In the genomic region with DNA sequence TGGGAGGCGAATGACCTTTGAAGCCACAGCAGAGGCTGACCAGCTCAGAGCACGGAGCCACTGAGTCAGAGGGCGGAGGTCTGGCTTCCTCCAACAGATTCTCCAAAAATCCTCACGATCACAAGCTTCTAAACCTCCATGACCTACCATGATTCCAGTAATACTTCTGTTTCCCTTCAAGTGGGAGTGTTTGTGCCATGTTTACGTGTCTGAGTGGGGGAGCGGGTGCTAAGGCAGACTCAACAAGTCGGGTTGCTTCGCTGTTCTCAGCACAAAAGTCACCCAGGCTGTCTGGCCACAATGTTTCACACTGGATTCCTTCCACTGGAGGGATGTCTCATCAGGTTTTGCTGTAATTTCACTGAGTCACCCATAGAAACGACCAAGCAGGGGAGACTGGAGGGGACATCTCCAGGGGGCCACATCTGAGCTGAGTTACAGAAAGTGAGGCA, we compare ENCODE assay signal across 7 cellular contexts.
DNase-seq lines count a peak whose midpoint lies in the region; ATAC-seq, FAIRE-seq and TF ChIP-seq lines count a peak whose summit lies in the region.

No MANE protein-coding gene starts in this region.

- no peaks in the 10 kb centered on the region for H3K9me3 Mint-ChIP-seq in WTC11

- H3K4me3 ChIP-seq in foreskin fibroblast (ENCODE audit: low read depth in 1 of 2, low read length in 2 of 2) = no peak overlapping the region

- ATAC-seq in WTC11 (no peak), GM21390 (IDR thresholded peaks at IDR 0.05; ENCODE audit: unreplicated experiment) (no peak)

- FAIRE-seq in H54 (lab: Jason Lieb, UNC) = no peak

- H3K4me1 Mint-ChIP-seq in WTC11 = peaks cover 68% of the 10 kb centered on the region

- POLR2A ChIA-PET in WTC11 (lab: Charles Lee) = no interaction called here

- TF ChIP-seq POLR2A in H54 (IDR thresholded peaks at IDR 0.05; ENCODE audit: low read depth, low read length) = no peak

- TF ChIP-seq CTCF in WTC11 (IDR thresholded peaks at IDR 0.05) = no peak
- peak; percentile 61 for TF ChIP-seq CTCF in foreskin fibroblast (IDR thresholded peaks at IDR 0.05; ENCODE audit: low read depth, low read length)

- peak overlapping the region; percentile 64 for H3K27ac Mint-ChIP-seq in WTC11

- no peak overlapping the region for H3K4me3 Mint-ChIP-seq in WTC11

- CTCF ChIA-PET in WTC11 (lab: Charles Lee) = interaction anchor here (0.7 kb wide), 1 partner anchor 256 kb away, joined by 3 read pairs; no protein-coding TSS in a partner anchor

- peaks cover 15% of the 10 kb centered on the region; the same call in 1 of the 2 replicates for H3K36me3 Mint-ChIP-seq in WTC11

- DNase-seq in H54 (ENCODE audit: insufficient read length, low spot score) (peak; percentile 69), WTC11 (ENCODE audit: low spot score) (no peak), foreskin fibroblast (peak; percentile 95 to 96), iPS-NIHi7 (ENCODE audit: extremely low spot score) (no peak), NCI-H1694 (lab: John Stamatoyannopoulos, UW) (no peak)
- DNase-seq in stimulated activated CD8-positive, alpha-beta memory T cell treated with anti-CD3 and anti-CD28 coated beads, Interleukin-7, amount 100 ng/mL, for 48 hours (ENCODE audit: extremely low read depth in 1 of 2, low read depth in 1 of 2) = peak; percentile 10 to 59

- no peaks in the 10 kb centered on the region for H3K27me3 Mint-ChIP-seq in WTC11 (ENCODE audit: low read depth)

TF ChIP-seq in WTC11, 78 proteins besides CTCF, POLR2A, EP300 and RAD21 (continues in another document):
- TF ChIP-seq ZNF671 (CRISPR knock-in tag; IDR thresholded peaks at IDR 0.05) = no peak
- TF ChIP-seq ZMAT4 (CRISPR knock-in tag; IDR thresholded peaks at IDR 0.05) = no peak
- no peak for TF ChIP-seq ERG (CRISPR knock-in tag; IDR thresholded peaks at IDR 0.05)
- TF ChIP-seq FOXK1 (CRISPR knock-in tag; IDR thresholded peaks at IDR 0.05) = no peak
- TF ChIP-seq, protein P1, sequence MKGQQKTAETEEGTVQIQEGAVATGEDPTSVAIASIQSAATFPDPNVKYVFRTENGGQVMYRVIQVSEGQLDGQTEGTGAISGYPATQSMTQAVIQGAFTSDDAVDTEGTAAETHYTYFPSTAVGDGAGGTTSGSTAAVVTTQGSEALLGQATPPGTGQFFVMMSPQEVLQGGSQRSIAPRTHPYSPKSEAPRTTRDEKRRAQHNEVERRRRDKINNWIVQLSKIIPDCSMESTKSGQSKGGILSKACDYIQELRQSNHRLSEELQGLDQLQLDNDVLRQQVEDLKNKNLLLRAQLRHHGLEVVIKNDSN (CRISPR knock-in tag; IDR thresholded peaks at IDR 0.05) = no peak
- TF ChIP-seq RELA (CRISPR knock-in tag; IDR thresholded peaks at IDR 0.05; ENCODE audit: borderline replicate concordance) = no peak
- TF ChIP-seq, protein P2, sequence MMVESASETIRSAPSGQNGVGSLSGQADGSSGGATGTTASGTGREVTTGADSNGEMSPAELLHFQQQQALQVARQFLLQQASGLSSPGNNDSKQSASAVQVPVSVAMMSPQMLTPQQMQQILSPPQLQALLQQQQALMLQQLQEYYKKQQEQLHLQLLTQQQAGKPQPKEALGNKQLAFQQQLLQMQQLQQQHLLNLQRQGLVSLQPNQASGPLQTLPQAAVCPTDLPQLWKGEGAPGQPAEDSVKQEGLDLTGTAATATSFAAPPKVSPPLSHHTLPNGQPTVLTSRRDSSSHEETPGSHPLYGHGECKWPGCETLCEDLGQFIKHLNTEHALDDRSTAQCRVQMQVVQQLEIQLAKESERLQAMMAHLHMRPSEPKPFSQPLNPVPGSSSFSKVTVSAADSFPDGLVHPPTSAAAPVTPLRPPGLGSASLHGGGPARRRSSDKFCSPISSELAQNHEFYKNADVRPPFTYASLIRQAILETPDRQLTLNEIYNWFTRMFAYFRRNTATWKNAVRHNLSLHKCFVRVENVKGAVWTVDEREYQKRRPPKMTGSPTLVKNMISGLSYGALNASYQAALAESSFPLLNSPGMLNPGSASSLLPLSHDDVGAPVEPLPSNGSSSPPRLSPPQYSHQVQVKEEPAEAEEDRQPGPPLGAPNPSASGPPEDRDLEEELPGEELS (CRISPR knock-in tag; IDR thresholded peaks at IDR 0.05) = no peak
- TF ChIP-seq ATF1 (CRISPR knock-in tag; IDR thresholded peaks at IDR 0.05) = no peak
- no peak for TF ChIP-seq GABPB1 (CRISPR knock-in tag; IDR thresholded peaks at IDR 0.05)
- TF ChIP-seq, protein P3, sequence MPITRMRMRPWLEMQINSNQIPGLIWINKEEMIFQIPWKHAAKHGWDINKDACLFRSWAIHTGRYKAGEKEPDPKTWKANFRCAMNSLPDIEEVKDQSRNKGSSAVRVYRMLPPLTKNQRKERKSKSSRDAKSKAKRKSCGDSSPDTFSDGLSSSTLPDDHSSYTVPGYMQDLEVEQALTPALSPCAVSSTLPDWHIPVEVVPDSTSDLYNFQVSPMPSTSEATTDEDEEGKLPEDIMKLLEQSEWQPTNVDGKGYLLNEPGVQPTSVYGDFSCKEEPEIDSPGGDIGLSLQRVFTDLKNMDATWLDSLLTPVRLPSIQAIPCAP (CRISPR knock-in tag; IDR thresholded peaks at IDR 0.05) = no peak
- no peak for TF ChIP-seq AFF4 (CRISPR knock-in tag; IDR thresholded peaks at IDR 0.05; ENCODE audit: borderline replicate concordance)
- TF ChIP-seq, protein P4, sequence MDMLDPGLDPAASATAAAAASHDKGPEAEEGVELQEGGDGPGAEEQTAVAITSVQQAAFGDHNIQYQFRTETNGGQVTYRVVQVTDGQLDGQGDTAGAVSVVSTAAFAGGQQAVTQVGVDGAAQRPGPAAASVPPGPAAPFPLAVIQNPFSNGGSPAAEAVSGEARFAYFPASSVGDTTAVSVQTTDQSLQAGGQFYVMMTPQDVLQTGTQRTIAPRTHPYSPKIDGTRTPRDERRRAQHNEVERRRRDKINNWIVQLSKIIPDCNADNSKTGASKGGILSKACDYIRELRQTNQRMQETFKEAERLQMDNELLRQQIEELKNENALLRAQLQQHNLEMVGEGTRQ (CRISPR knock-in tag; IDR thresholded peaks at IDR 0.05) = no peak
- TF ChIP-seq, protein P5, sequence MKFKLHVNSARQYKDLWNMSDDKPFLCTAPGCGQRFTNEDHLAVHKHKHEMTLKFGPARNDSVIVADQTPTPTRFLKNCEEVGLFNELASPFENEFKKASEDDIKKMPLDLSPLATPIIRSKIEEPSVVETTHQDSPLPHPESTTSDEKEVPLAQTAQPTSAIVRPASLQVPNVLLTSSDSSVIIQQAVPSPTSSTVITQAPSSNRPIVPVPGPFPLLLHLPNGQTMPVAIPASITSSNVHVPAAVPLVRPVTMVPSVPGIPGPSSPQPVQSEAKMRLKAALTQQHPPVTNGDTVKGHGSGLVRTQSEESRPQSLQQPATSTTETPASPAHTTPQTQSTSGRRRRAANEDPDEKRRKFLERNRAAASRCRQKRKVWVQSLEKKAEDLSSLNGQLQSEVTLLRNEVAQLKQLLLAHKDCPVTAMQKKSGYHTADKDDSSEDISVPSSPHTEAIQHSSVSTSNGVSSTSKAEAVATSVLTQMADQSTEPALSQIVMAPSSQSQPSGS (CRISPR knock-in tag; IDR thresholded peaks at IDR 0.05; ENCODE audit: borderline replicate concordance, low read depth) = no peak

Comparison
In these comparisons a context has a peak if more than half of its experiments do, and no peak if none do; other contexts are left out.
1. DNase-seq: peak in H54 (single experiment), foreskin fibroblast (2 of 2) and stimulated activated CD8-positive, alpha-beta memory T cell treated with anti-CD3 and anti-CD28 coated beads, Interleukin-7, amount 100 ng/mL, for 48 hours (2 of 2); none in WTC11 (single experiment), iPS-NIHi7 (single experiment) and NCI-H1694 (single experiment).